Comparison of ENCODE assay signal across 10 cellular contexts in genomic region chr2:193963472-193964119, GRCh38.
DNase-seq lines count a peak whose midpoint lies in the region; ATAC-seq and TF ChIP-seq lines count a peak whose summit lies in the region.
"Had no signal": no experiment of that assay in that cellular context is flagged by ENCODE, and none has a peak within 500 bp of the region (broad histone marks: within the 10 kb centered on the region; RNA-seq: fewer than 3 reads in every experiment).

No MANE protein-coding gene starts in this region.

- no peaks in the 10 kb centered on the region for H3K36me3 ChIP-seq in upper lobe of right lung
- H3K36me3 ChIP-seq: neutrophil had no signal

- ATAC-seq in upper lobe of right lung (no peak), HG03571 (IDR thresholded peaks at IDR 0.05; ENCODE audit: unreplicated experiment) (no peak)

- H3K27me3 ChIP-seq in dorsolateral prefrontal cortex, result no peaks in the 10 kb centered on the region
- H3K27me3 ChIP-seq in upper lobe of right lung, result no peaks in the 10 kb centered on the region
- H3K27me3 ChIP-seq: neutrophil had no signal

- in situ Hi-C loops in G401 (cut with HindIII; ENCODE audit: low sequenced_read_pairs), result no loop called here

- TF ChIP-seq CTCF in GM12864 (IDR thresholded peaks at IDR 0.05; ENCODE audit: low read depth, low read length, missing control alignments), result peak; percentile 42
- TF ChIP-seq CTCF in dorsolateral prefrontal cortex (IDR thresholded peaks at IDR 0.05 in 54 of 56, conservative IDR thresholded peaks at IDR 0.05 in 2 of 56; ENCODE audit: low read depth in 1 of 56, partially characterized antibody in 56 of 56), result peak in 54 of 56 donors; percentile 31 to 69 (median 54)
- peak; percentile 21 for TF ChIP-seq CTCF in upper lobe of right lung (IDR thresholded peaks at IDR 0.05)

- no peaks in the 10 kb centered on the region for H3K9me3 ChIP-seq in upper lobe of right lung
- H3K9me3 ChIP-seq: neutrophil had no signal

- no peak overlapping the region for H3K27ac ChIP-seq in dorsolateral prefrontal cortex
- no peak overlapping the region for H3K27ac ChIP-seq in upper lobe of right lung
- H3K27ac ChIP-seq: neutrophil had no signal

- H3K4me1 ChIP-seq in upper lobe of right lung, result no peaks in the 10 kb centered on the region

- intact Hi-C loops in dorsolateral prefrontal cortex (cut with DNase I) (loop anchor here in 1 of 2 donors (10.0 kb wide), 1 partner anchor 269 kb away; no protein-coding TSS in a partner anchor), upper lobe of right lung (cut with DNase I) (no loop called here)

- H3K4me3 ChIP-seq in GM12864 (ENCODE audit: low read depth, low read length) (no peak overlapping the region), dorsolateral prefrontal cortex (no peak overlapping the region), upper lobe of right lung (no peak overlapping the region)

- no peak for DNase-seq in GM12864 (ENCODE audit: low read depth)
- DNase-seq in H4 (ENCODE audit: low spot score), result peak; percentile 48
- DNase-seq in NCI-H2107 (lab: John Stamatoyannopoulos, UW), result peak; percentile 17
- peak in 2 of 10 donors; percentile 3 to 29 for DNase-seq in dorsolateral prefrontal cortex
- DNase-seq in upper lobe of right lung, result no peak
- no peak for DNase-seq in occipital lobe (lab: John Stamatoyannopoulos, UW)
- no peak for DNase-seq in G401 (ENCODE audit: low spot score)
- DNase-seq: activated B cell treated with CpG ODN at 0.5 μM for 24 hours had no signal

Comparison
In these comparisons a context has a peak if more than half of its experiments do, and no peak if none do; other contexts are left out.
1. DNase-seq: peak in H4 (single experiment) and NCI-H2107 (single experiment); none in GM12864 (single experiment), upper lobe of right lung (single experiment), occipital lobe (single experiment) and G401 (single experiment).
2. Peak in every context shown above with its lines, with median percentiles within 50 percentile points of each other: CTCF ChIP-seq.